10 cellular contexts compared by ENCODE assay signal in genomic region chr1:236685917-236686814, GRCh38. TPM values are rescaled to one million over a fixed set of nuclear protein-coding genes. Genes with fewer than 3 reads are reported as not detected.
DNase-seq lines count a peak whose midpoint lies in the region; ATAC-seq, FAIRE-seq and TF ChIP-seq lines count a peak whose summit lies in the region.
"Had no signal": no experiment of that assay in that cellular context is flagged by ENCODE, and none has a peak within 500 bp of the region (broad histone marks: within the 10 kb centered on the region; RNA-seq: fewer than 3 reads in every experiment).

Gene ACTN2 (plus strand): TSS chr1:236686499. CDS start chr1:236686674, 175 bp downstream.

- ATAC-seq in HG03457 (IDR thresholded peaks at IDR 0.05; ENCODE audit: unreplicated experiment) (peak; percentile 68), GM12878 (peak; percentile 60)

- peaks cover 7% of the 10 kb centered on the region for H3K4me1 Mint-ChIP-seq in MCF 10A (ENCODE audit: insufficient read depth, unreplicated experiment)

- peaks cover 6% of the 10 kb centered on the region for H3K36me3 Mint-ChIP-seq in MCF 10A (ENCODE audit: insufficient read depth, unreplicated experiment)

- TF ChIP-seq CTCF in breast epithelium (IDR thresholded peaks at IDR 0.05), result no peak
- no peak for TF ChIP-seq CTCF in MCF 10A (IDR thresholded peaks at IDR 0.05; ENCODE audit: unreplicated experiment)
- no peak for TF ChIP-seq CTCF in GM12878 (IDR thresholded peaks at IDR 0.05 in 2 of 3, conservative IDR thresholded peaks at IDR 0.05 in 1 of 3; ENCODE audit: control insufficient read depth in 2 of 3, extremely low read depth in 1 of 3, insufficient read depth in 1 of 3, low read depth in 3 of 3, low read length in 3 of 3)

- in situ Hi-C loops in GM12878 (cut with MboI), result no loop called here

- no peak within 1 kb of the TSS for H3K27ac ChIP-seq in breast epithelium
- H3K27ac ChIP-seq in GM12878 (ENCODE audit: control insufficient read depth, insufficient read depth), result no peak within 1 kb of the TSS
- H3K27ac ChIP-seq: C4-2B had no signal

- no peak for TF ChIP-seq EP300 in GM12878 (IDR thresholded peaks at IDR 0.05; ENCODE audit: borderline replicate concordance in 1 of 2, control insufficient read depth in 1 of 2, low read depth in 2 of 2, low read length in 2 of 2)

- no peak for DNase-seq in breast epithelium (ENCODE audit: low spot score in 2 of 2)
- no peak for DNase-seq in MCF 10A (ENCODE audit: unreplicated experiment)
- DNase-seq in T-helper 2 cell, result peak; percentile 5 to 60 (median 24)
- DNase-seq in GM12878 (ENCODE audit: low read depth, low spot score), result no peak
- peak; percentile 89 for DNase-seq in iPS-NIHi11 (ENCODE audit: low spot score)
- DNase-seq in stimulated activated CD4-positive, alpha-beta T cell treated with anti-CD3 and anti-CD28 coated beads, Interleukin-12 subunit alpha, Interleukin-12 subunit beta, amount 100 ng/mL, for 24 hours (ENCODE audit: low read depth in 2 of 2), result peak; percentile 14 to 35
- no peak for DNase-seq in H54 (ENCODE audit: insufficient read length, low spot score)

- BruUV-seq in MCF 10A (replicated peaks; lab: Mats Ljungman, UMichigan), result no TSS peak
- BruUV-seq in GM12878 (replicated peaks; lab: Mats Ljungman, UMichigan), result no TSS peak

- H3K36me3 ChIP-seq in breast epithelium (no peaks in the 10 kb centered on the region), GM12878 (ENCODE audit: control insufficient read depth in 2 of 2, insufficient read depth in 2 of 2, low read length in 1 of 2) (no peaks in the 10 kb centered on the region)

- H3K4me2 ChIP-seq in GM12878 (ENCODE audit: control insufficient read depth, insufficient read depth), result 0 out of 2 replicates have a peak within 1 kb of the TSS, but pooled peaks have one; percentile 33

- H3K9me3 ChIP-seq in breast epithelium (no peaks in the 10 kb centered on the region), GM12878 (replicated peaks; ENCODE audit: control insufficient read depth, insufficient read depth, low read length) (no peaks in the 10 kb centered on the region)

- peak within 1 kb of the TSS; percentile 43 to 67 (median 52) for H3K4me3 ChIP-seq in breast epithelium
- no peak within 1 kb of the TSS for H3K4me3 ChIP-seq in GM12878

- peaks cover 56% of the 10 kb centered on the region for H3K27me3 Mint-ChIP-seq in MCF 10A (ENCODE audit: insufficient read depth, unreplicated experiment)

- TF ChIP-seq POLR2A in breast epithelium (IDR thresholded peaks at IDR 0.05) (no peak), GM12878 (IDR thresholded peaks at IDR 0.05; ENCODE audit: low read depth, low read length) (no peak), H54 (IDR thresholded peaks at IDR 0.05; ENCODE audit: low read depth, low read length) (no peak)

- 31% methylated on average over 36 of the region's 93 CpGs for WGBS in GM12878 (ENCODE audit: insufficient coverage, insufficient replicate concordance, low lambda C conversion rate, missing lambda C conversion rate)

- H3K9me3 Mint-ChIP-seq in MCF 10A (ENCODE audit: unreplicated experiment), result peaks cover 11% of the 10 kb centered on the region

- CTCF ChIA-PET in MCF 10A (lab: Yijun Ruan, JAX) (interaction anchor here (1.5 to 1.6 kb wide), 2 partner anchors 73 kb away, joined by 4 to 6 read pairs; no protein-coding TSS in a partner anchor), GM12878 (lab: Yijun Ruan, JAX) (no interaction called here)

- H3K9ac ChIP-seq in GM12878 (ENCODE audit: control insufficient read depth, insufficient read depth, low read length), result no peak within 1 kb of the TSS

- intact Hi-C loops in breast epithelium (cut with DNase I; ENCODE audit: low total_unique reads) (no loop called here), MCF 10A (cut with micrococcal nuclease) (no loop called here), GM12878 (cut with micrococcal nuclease; ENCODE audit: unreplicated experiment) (no loop called here)

- RAD21 ChIA-PET in GM12878 (lab: Charles Lee; ENCODE audit: unreplicated experiment), result no interaction called here

- no peaks in the 10 kb centered on the region for H4K20me1 ChIP-seq in GM12878 (ENCODE audit: control insufficient read depth, insufficient read depth)

- H2AFZ ChIP-seq in GM12878 (ENCODE audit: control insufficient read depth, low read depth, low read length), result peak within 1 kb of the TSS; percentile 29; the same call in 1 of the 2 replicates

- no peak within 1 kb of the TSS for H3K4me3 Mint-ChIP-seq in MCF 10A (ENCODE audit: unreplicated experiment)

- H3K4me1 ChIP-seq in breast epithelium (peaks cover 3 to 6% of the 10 kb centered on the region in 2 donors), GM12878 (ENCODE audit: control insufficient read depth, insufficient read depth, low read length) (no peaks in the 10 kb centered on the region)

- no peak for TF ChIP-seq RAD21 in GM12878 (IDR thresholded peaks at IDR 0.05; ENCODE audit: insufficient read depth, low read depth, low read length)

- SMC1A ChIA-PET in GM12878 (lab: Charles Lee; ENCODE audit: uncharacterized antibody, unreplicated experiment), result no interaction called here

- H3K79me2 ChIP-seq in GM12878 (ENCODE audit: control insufficient read depth, insufficient read depth, low read length), result no peaks in the 10 kb centered on the region

- no peak for FAIRE-seq in GM12878 (lab: Jason Lieb, UNC)
- no peak for FAIRE-seq in H54 (lab: Jason Lieb, UNC)

- POLR2A ChIA-PET in MCF 10A (lab: Yijun Ruan, JAX) (no interaction called here), GM12878 (lab: Charles Lee) (no interaction called here)

- H3K27ac Mint-ChIP-seq in MCF 10A (ENCODE audit: low read depth, unreplicated experiment), result no peak within 1 kb of the TSS

- H3K27me3 ChIP-seq in breast epithelium, result peaks cover 0 to 38% of the 10 kb centered on the region in 2 donors
- H3K27me3 ChIP-seq in GM12878 (replicated peaks in 1 of 2; ENCODE audit: control insufficient read depth in 2 of 2, insufficient read depth in 2 of 2, low read length in 1 of 2), result peaks cover 2 to 3% of the 10 kb centered on the region in 2 experiments; a peak in 2 of 4 replicates

TF ChIP-seq in GM12878, 131 proteins besides CTCF, POLR2A, EP300 and RAD21:
- peak; percentile 28 for TF ChIP-seq USF1 (IDR thresholded peaks at IDR 0.05; ENCODE audit: borderline replicate concordance, extremely low read length, insufficient read depth, low read depth, low read length)
- TF ChIP-seq FOS (IDR thresholded peaks at IDR 0.05; ENCODE audit: borderline replicate concordance, extremely low read depth, insufficient read length), result no peak
- peak; percentile 61 to 83 for TF ChIP-seq BHLHE40 (IDR thresholded peaks at IDR 0.05; ENCODE audit: borderline replicate concordance in 1 of 2, low read depth in 2 of 2, low read length in 1 of 2)
- no peak for TF ChIP-seq EZH2 (IDR thresholded peaks at IDR 0.05; ENCODE audit: borderline replicate concordance, control insufficient read depth, low read depth, low read length)
- TF ChIP-seq TCF12 (IDR thresholded peaks at IDR 0.05; ENCODE audit: low read depth, low read length), result 0 out of 2 replicates have a peak, but pooled peaks have one; percentile 17
TF ChIP-seq in GM12878: peak in this region for 3.

RNA-seq across cellular contexts. Expression of gene ACTN2, which starts in this region (rescaled TPM):
- total RNA-seq in breast epithelium (under 1 TPM in 1 of 3 donors, not detected in 2; 0.48 TPM), MCF 10A (2022) (not detected in 2 replicates), GM12878 (2014; rRNA removed) (not detected in 2 replicates), GM12878 (2014; rRNA removed; fragmentation: Illumina TruSeq; extraction: Trizol) (not detected in 2 replicates), GM12878 (2021) (not detected in 2 replicates)
- not detected in 2 replicates for total RNA-seq in GM12878 (2013; cell fraction: nucleolus; rRNA removed)
- polyA plus RNA-seq in GM12878 (2011; ENCODE audit: low read depth), result not detected
- polyA plus RNA-seq in GM12878 (2011; rRNA removed) (not detected in 2 replicates), GM12878 (2014; fragmentation: Illumina TruSeq; extraction: Trizol) (not detected in 2 replicates), GM12878 (2014; fragmentation: Nextera tagmentation; extraction: Ambion mirVana) (not detected), GM12878 (2014; rRNA removed) (not detected in 2 replicates), GM12878 (2016; fragmentation: Nextera tagmentation; extraction: Ambion mirVana) (under 1 TPM in 1 of 2 experiments, not detected in 1; 0.10 TPM)
- polyA plus RNA-seq in GM12878 (2011; cell fraction: cytosol; rRNA removed), result not detected in 2 replicates
- 0.10 TPM in 1 of 2 replicates, not detected in the other for polyA plus RNA-seq in GM12878 (2011; cell fraction: nucleus; rRNA removed)
- not detected in 2 replicates for polyA plus RNA-seq in GM12878 (2012)
- polyA minus RNA-seq in GM12878 (2011; rRNA and poly(A)+ RNA removed), result not detected in 2 replicates
- not detected in 2 replicates for polyA minus RNA-seq in GM12878 (2011; cell fraction: cytosol; rRNA and poly(A)+ RNA removed)
- not detected in 2 replicates for polyA minus RNA-seq in GM12878 (2011; cell fraction: nucleus; rRNA and poly(A)+ RNA removed)
- total RNA-seq: dermis microvascular lymphatic vessel endothelial cell had no signal

Comparison
In these comparisons a context has a peak if more than half of its experiments do, and no peak if none do; other contexts are left out.
1. Peak in ATAC-seq and H3K4me2 ChIP-seq in GM12878; RNA of the gene not detected or under 1 TPM.
2. DNase-seq: peak in T-helper 2 cell (5 of 5), iPS-NIHi11 (single experiment) and stimulated activated CD4-positive, alpha-beta T cell treated with anti-CD3 and anti-CD28 coated beads, Interleukin-12 subunit alpha, Interleukin-12 subunit beta, amount 100 ng/mL, for 24 hours (2 of 2); none in breast epithelium (0 of 2), MCF 10A (single experiment), GM12878 (single experiment) and H54 (single experiment).